Comparison of ENCODE assay signal across 25 cellular contexts in the genomic region with DNA sequence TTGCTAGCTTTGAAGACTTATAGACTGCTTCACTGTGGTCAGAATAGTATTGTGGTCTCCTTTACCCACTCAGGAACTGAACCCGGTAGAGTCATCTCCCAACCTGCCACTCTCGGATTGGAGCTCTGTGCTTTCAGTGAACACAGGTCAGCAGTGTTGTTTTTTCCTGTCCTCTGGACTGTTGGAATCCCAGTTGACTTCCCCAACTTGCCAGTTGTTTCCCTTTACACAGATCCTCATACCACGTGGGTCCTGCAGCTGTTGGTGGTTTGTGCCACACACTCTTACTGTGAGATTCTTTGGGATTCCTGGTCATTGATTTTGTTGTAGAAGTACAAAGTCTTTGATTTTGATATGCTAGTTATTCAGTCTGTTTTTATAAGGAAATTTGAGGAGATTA.
"Had no signal": no experiment of that assay in that cellular context is flagged by ENCODE, and none has a peak within 500 bp of the region (broad histone marks: within the 10 kb centered on the region; RNA-seq: fewer than 3 reads in every experiment).

No MANE protein-coding gene starts in this region.

- H3K4me3 ChIP-seq: body of pancreas, colonic mucosa, esophagus squamous epithelium, neural progenitor cell, smooth muscle cell, stomach had no signal

- ATAC-seq: activated CD4-positive, alpha-beta T cell treated with anti-CD3 and anti-CD28 coated beads for 36 hours; activated CD8-positive, alpha-beta memory T cell treated with anti-CD3 and anti-CD28 coated beads, Interleukin-2, amount 10 ng/mL, durations not matched to agents 7 days and 5 days; body of pancreas; left lobe of liver; right cardiac atrium; T-cell; WTC11 had no signal

- H3K27ac ChIP-seq: body of pancreas, colonic mucosa, esophagus squamous epithelium, neural progenitor cell, stomach had no signal

- H3K9me3 ChIP-seq: body of pancreas, colonic mucosa had no signal

- H3K27me3 Mint-ChIP-seq: progenitor cell of endocrine pancreas, type B pancreatic cell had no signal

- H3K36me3 Mint-ChIP-seq: activated naive CD8-positive, alpha-beta T cell treated with anti-CD3 and anti-CD28 coated beads, Interleukin-2, amount 10 ng/mL, durations not matched to agents 7 days and 5 days; neural progenitor cell; type B pancreatic cell had no signal

- H3K4me2 ChIP-seq: neural progenitor cell, smooth muscle cell had no signal

- H3K4me3 Mint-ChIP-seq: activated CD4-positive, alpha-beta memory T cell treated with anti-CD3 and anti-CD28 coated beads, Interleukin-2, amount 10 ng/mL, durations not matched to agents 7 days and 5 days; activated CD4-positive, alpha-beta T cell treated with anti-CD3 and anti-CD28 coated beads for 36 hours; activated CD8-positive, alpha-beta memory T cell treated with anti-CD3 and anti-CD28 coated beads, Interleukin-2, amount 10 ng/mL, durations not matched to agents 7 days and 5 days; activated naive CD8-positive, alpha-beta T cell treated with anti-CD3 and anti-CD28 coated beads, Interleukin-2, amount 10 ng/mL, durations not matched to agents 7 days and 5 days; naive B cell; neural progenitor cell; T-cell; type B pancreatic cell; WTC11 had no signal

- DNase-seq: activated CD4-positive, alpha-beta memory T cell treated with anti-CD3 and anti-CD28 coated beads, Interleukin-2, amount 10 ng/mL, durations not matched to agents 7 days and 5 days; activated CD4-positive, alpha-beta T cell treated with anti-CD3 and anti-CD28 coated beads for 36 hours; activated CD8-positive, alpha-beta memory T cell treated with anti-CD3 and anti-CD28 coated beads, Interleukin-2, amount 10 ng/mL, durations not matched to agents 7 days and 5 days; activated naive CD4-positive, alpha-beta T cell treated with Interleukin-2 at 50 U/mL for 16 hours; activated naive CD8-positive, alpha-beta T cell treated with anti-CD3 and anti-CD28 coated beads, Interleukin-2, amount 10 ng/mL, durations not matched to agents 7 days and 5 days; body of pancreas; central memory CD4-positive, alpha-beta T cell; colonic mucosa; effector CD4-positive, alpha-beta T cell; esophagus squamous epithelium; hypothalamus; mammary epithelial cell; naive B cell; right cardiac atrium; stimulated activated CD4-positive, alpha-beta T cell treated with anti-CD3 and anti-CD28 coated beads, Interleukin-4, amount 100 ng/mL, for 1 hour; stomach; T-cell had no signal

- H3K9ac ChIP-seq: neural progenitor cell had no signal

- H3K27ac Mint-ChIP-seq: activated CD4-positive, alpha-beta memory T cell treated with anti-CD3 and anti-CD28 coated beads, Interleukin-2, amount 10 ng/mL, durations not matched to agents 7 days and 5 days; activated CD4-positive, alpha-beta T cell treated with anti-CD3 and anti-CD28 coated beads for 36 hours; activated CD8-positive, alpha-beta memory T cell treated with anti-CD3 and anti-CD28 coated beads, Interleukin-2, amount 10 ng/mL, durations not matched to agents 7 days and 5 days; activated naive CD8-positive, alpha-beta T cell treated with anti-CD3 and anti-CD28 coated beads, Interleukin-2, amount 10 ng/mL, durations not matched to agents 7 days and 5 days; activated T-helper 2 cell treated with anti-CD3 and anti-CD28 coated beads, Interferon-gamma antibody, Interleukin-2, Interleukin-4, amounts not matched to agents 10 μg/mL and 5 μg/mL and 100 μg/mL, durations not matched to agents 14 hours and 24 hours and 36 hours; naive B cell; neural progenitor cell; progenitor cell of endocrine pancreas; T-cell; type B pancreatic cell; WTC11 had no signal

- H2AFZ ChIP-seq: neural progenitor cell had no signal

- H3K36me3 ChIP-seq: colonic mucosa, esophagus squamous epithelium, stomach had no signal

- H3K4me1 Mint-ChIP-seq: activated CD4-positive, alpha-beta T cell treated with anti-CD3 and anti-CD28 coated beads for 36 hours; naive B cell; neural progenitor cell; T-cell had no signal

- FAIRE-seq: keratinocyte had no signal

- H3K27me3 ChIP-seq: body of pancreas, colonic mucosa, esophagus squamous epithelium, neural progenitor cell, stomach had no signal

- H3K4me1 ChIP-seq: body of pancreas, colonic mucosa, esophagus squamous epithelium, neural progenitor cell had no signal
